In the genomic region with DNA sequence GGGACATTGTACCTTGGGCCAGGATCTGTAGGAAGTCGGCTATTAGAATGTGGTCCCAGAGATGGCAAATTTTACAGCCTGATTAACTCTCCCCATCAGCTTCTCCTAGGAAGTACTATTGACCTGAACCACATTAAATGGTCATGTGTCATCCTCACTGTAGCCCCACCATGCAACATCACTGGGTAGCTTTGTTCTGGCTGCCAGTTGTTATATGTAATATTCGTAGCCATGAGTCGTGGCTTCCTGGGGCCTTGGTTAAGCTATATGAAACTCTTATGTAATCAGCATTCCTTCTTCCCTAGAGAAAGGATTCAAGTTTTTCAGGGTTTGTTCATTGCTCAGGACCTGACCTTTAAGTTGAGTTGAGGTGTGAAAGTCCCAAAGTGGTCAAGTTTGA, we compare ENCODE assay signal across 14 cellular contexts.
DNase-seq lines count a peak whose midpoint lies in the region; ATAC-seq and TF ChIP-seq lines count a peak whose summit lies in the region.
"Had no signal": no experiment of that assay in that cellular context is flagged by ENCODE, and none has a peak within 500 bp of the region (broad histone marks: within the 10 kb centered on the region; RNA-seq: fewer than 3 reads in every experiment).

No MANE protein-coding gene starts in this region.

- H3K9ac ChIP-seq in mesenchymal stem cell (ENCODE audit: low read length), result no peak overlapping the region

- H3K4me2 ChIP-seq in mesenchymal stem cell (ENCODE audit: low read length, poor library complexity, severe bottlenecking), result no peak overlapping the region

- 50% methylated on average over 1 of the region's 3 CpGs for WGBS in mesenchymal stem cell

- DNase-seq in A172 (ENCODE audit: low spot score) (peak; percentile 43), HPDE6-E6E7 (ENCODE audit: extremely low spot score) (peak; percentile 17), ascending aorta (ENCODE audit: low spot score in 2 of 2) (no peak), mesenchymal stem cell (peak; percentile 55), DMS53 treated with DMSO at 0.1 percent for 48 hours (lab: John Stamatoyannopoulos, UW; ENCODE audit: unreplicated experiment) (no peak), dermis blood vessel endothelial cell (no peak)
- DNase-seq: activated CD4-positive, alpha-beta T cell treated with anti-CD3 and anti-CD28 coated beads, Interleukin-2, amount 10 ng/mL, durations not matched to agents 7 days and 5 days; adrenal gland; BE2C; NCI-H1092 treated with DMSO at 0.1 percent for 48 hours; OCI-M1; stimulated activated CD4-positive, alpha-beta T cell treated with anti-CD3 and anti-CD28 coated beads, Interleukin-4, amount 100 ng/mL, for 4 hours had no signal

- H3K4me1 ChIP-seq in ascending aorta (peaks cover 3 to 18% of the 10 kb centered on the region in 2 donors), mesenchymal stem cell (ENCODE audit: control insufficient read depth, insufficient read depth, low read depth, low read length) (peaks cover 9% of the 10 kb centered on the region)
- H3K4me1 ChIP-seq: BE2C had no signal

- H3K4me3 ChIP-seq in ascending aorta, result no peak overlapping the region
- H3K4me3 ChIP-seq in mesenchymal stem cell (ENCODE audit: insufficient read depth in 1 of 2, low read depth in 1 of 2, low read length in 2 of 2), result no peak overlapping the region
- H3K4me3 ChIP-seq: adrenal gland had no signal

- no peak for ATAC-seq in HG03280 (IDR thresholded peaks at IDR 0.05; ENCODE audit: unreplicated experiment)
- no peak for ATAC-seq in HG03432 (IDR thresholded peaks at IDR 0.05; ENCODE audit: unreplicated experiment)

- no peaks in the 10 kb centered on the region for H3K27me3 ChIP-seq in ascending aorta
- H3K27me3 ChIP-seq in mesenchymal stem cell (ENCODE audit: control insufficient read depth in 1 of 2, insufficient read depth in 1 of 2, low read length in 2 of 2), result no peaks in the 10 kb centered on the region
- H3K27me3 ChIP-seq: adrenal gland, BE2C had no signal

- no peak overlapping the region for H2AK5ac ChIP-seq in mesenchymal stem cell (ENCODE audit: low read length, severe bottlenecking)

- H4K8ac ChIP-seq in mesenchymal stem cell (ENCODE audit: low read length), result no peak overlapping the region

- intact Hi-C loops in ascending aorta (cut with DNase I), result loop anchor here (5.0 kb wide), 1 partner anchor 248 kb away; no protein-coding TSS in a partner anchor

- H2BK15ac ChIP-seq in mesenchymal stem cell (ENCODE audit: low read depth, poor library complexity, severe bottlenecking), result no peak overlapping the region

- no peak overlapping the region for H2AFZ ChIP-seq in mesenchymal stem cell (ENCODE audit: low read depth, low read length)

- no peak overlapping the region for H2BK5ac ChIP-seq in mesenchymal stem cell (ENCODE audit: low read depth, low read length, poor library complexity, severe bottlenecking)

- no peak overlapping the region for H2BK120ac ChIP-seq in mesenchymal stem cell (ENCODE audit: low read depth, low read length)

- H2BK12ac ChIP-seq in mesenchymal stem cell (ENCODE audit: low read length in 2 of 2), result no peak overlapping the region

- peak overlapping the region; percentile 91 to 97 for H3K27ac ChIP-seq in ascending aorta
- H3K27ac ChIP-seq in mesenchymal stem cell (ENCODE audit: low read length, poor library complexity, severe bottlenecking), result no peak overlapping the region

- H3K36me3 ChIP-seq in ascending aorta (no peaks in the 10 kb centered on the region), mesenchymal stem cell (ENCODE audit: control insufficient read depth in 1 of 2, insufficient read depth in 2 of 2, low read depth in 1 of 2, low read length in 2 of 2) (peaks cover 0 to 8% of the 10 kb centered on the region in 2 experiments)
- H3K36me3 ChIP-seq: BE2C had no signal

- H3K79me1 ChIP-seq in mesenchymal stem cell (replicated peaks; ENCODE audit: low read length, poor library complexity, severe bottlenecking), result peaks cover 14% of the 10 kb centered on the region

- H3K9me3 ChIP-seq in ascending aorta (no peaks in the 10 kb centered on the region), mesenchymal stem cell (ENCODE audit: control insufficient read depth, low read length) (no peaks in the 10 kb centered on the region)
- H3K9me3 ChIP-seq: adrenal gland, BE2C had no signal

- H3K18ac ChIP-seq in mesenchymal stem cell (ENCODE audit: low read depth in 1 of 2, low read length in 2 of 2), result peak overlapping the region in 1 of 2 experiments; percentile 14

- no peak for TF ChIP-seq CTCF in ascending aorta (IDR thresholded peaks at IDR 0.05)

- no peak overlapping the region for H3K23ac ChIP-seq in mesenchymal stem cell (ENCODE audit: low read length in 2 of 2)

- H3K4ac ChIP-seq in mesenchymal stem cell (ENCODE audit: low read depth in 1 of 2, low read length in 2 of 2), result no peak overlapping the region

- no peak overlapping the region for H3K14ac ChIP-seq in mesenchymal stem cell (ENCODE audit: low read length in 2 of 2)

- no peak overlapping the region for H4K91ac ChIP-seq in mesenchymal stem cell (ENCODE audit: low read length)

Comparison
In these comparisons a context has a peak if more than half of its experiments do, and no peak if none do; other contexts are left out.
1. DNase-seq: peak in A172 (single experiment), HPDE6-E6E7 (single experiment) and mesenchymal stem cell (single experiment); none in ascending aorta (0 of 2), DMS53 treated with DMSO at 0.1 percent for 48 hours (single experiment) and dermis blood vessel endothelial cell (single experiment).